Comparison of ENCODE assay signal across 28 cellular contexts in genomic region chr17:71380535-71380934, GRCh38.
"Had no signal": no experiment of that assay in that cellular context is flagged by ENCODE, and none has a peak within 500 bp of the region (broad histone marks: within the 10 kb centered on the region; RNA-seq: fewer than 3 reads in every experiment).

No MANE protein-coding gene starts in this region.

- H3K27me3 Mint-ChIP-seq: memory B cell; naive thymus-derived CD4-positive, alpha-beta T cell; stimulated activated naive CD8-positive, alpha-beta T cell treated with anti-CD3 and anti-CD28 coated beads, Interleukin-15, amount 100 ng/mL, for 72 hours had no signal

- ATAC-seq: heart right ventricle; left ventricle myocardium superior; lower lobe of right lung; naive thymus-derived CD4-positive, alpha-beta T cell; right lobe of liver; stimulated activated naive CD8-positive, alpha-beta T cell treated with anti-CD3 and anti-CD28 coated beads, Interleukin-15, amount 100 ng/mL, for 72 hours; upper lobe of right lung had no signal

- H3K4me3 ChIP-seq: coronary artery, esophagus muscularis mucosa, heart right ventricle, lower lobe of right lung, neural progenitor cell, right lobe of liver, suprapubic skin, transverse colon, upper lobe of right lung, uterus had no signal

- H3K9me3 Mint-ChIP-seq: nephron, neural progenitor cell had no signal

- H3K27me3 ChIP-seq: esophagus muscularis mucosa, heart right ventricle, neural progenitor cell, right lobe of liver, suprapubic skin, transverse colon, upper lobe of right lung, uterus had no signal

- H3K27ac Mint-ChIP-seq: memory B cell; naive thymus-derived CD4-positive, alpha-beta T cell; nephron; neural progenitor cell; progenitor cell of endocrine pancreas; stimulated activated naive CD8-positive, alpha-beta T cell treated with anti-CD3 and anti-CD28 coated beads, Interleukin-15, amount 100 ng/mL, for 72 hours had no signal

- H3K36me3 ChIP-seq: esophagus muscularis mucosa, heart right ventricle, lower lobe of right lung, neural progenitor cell, right lobe of liver, suprapubic skin, transverse colon, upper lobe of right lung, uterus had no signal

- H2AFZ ChIP-seq: neural progenitor cell, parathyroid adenoma had no signal

- H3K9me3 ChIP-seq: esophagus muscularis mucosa, heart right ventricle, lower lobe of right lung, right lobe of liver, suprapubic skin, transverse colon, upper lobe of right lung, uterus had no signal

- H3K36me3 Mint-ChIP-seq: memory B cell; naive thymus-derived CD4-positive, alpha-beta T cell; neural progenitor cell had no signal

- H3K4me3 Mint-ChIP-seq: memory B cell; naive thymus-derived CD4-positive, alpha-beta T cell; nephron; neural progenitor cell; stimulated activated naive CD8-positive, alpha-beta T cell treated with anti-CD3 and anti-CD28 coated beads, Interleukin-15, amount 100 ng/mL, for 72 hours had no signal

- H3K4me2 ChIP-seq: neural progenitor cell had no signal

- DNase-seq: dermis blood vessel endothelial cell; effector memory CD4-positive, alpha-beta T cell; foreskin melanocyte; glutamatergic neuron; heart right ventricle; left ventricle myocardium superior; lower lobe of right lung; midbrain; naive thymus-derived CD4-positive, alpha-beta T cell; right lobe of liver; small intestine; stimulated activated CD4-positive, alpha-beta T cell treated with anti-CD3 and anti-CD28 coated beads, Interleukin-12 subunit alpha, Interleukin-12 subunit beta, amount 100 ng/mL, for 4 hours; stimulated activated CD4-positive, alpha-beta T cell treated with anti-CD3 and anti-CD28 coated beads, Interleukin-1b, Interleukin-23, amount 100 ng/mL, for 48 hours; stimulated activated CD4-positive, alpha-beta T cell treated with anti-CD3 and anti-CD28 coated beads, Interleukin-4, amount 100 ng/mL, for 1 hour; stimulated activated CD8-positive, alpha-beta memory T cell treated with anti-CD3 and anti-CD28 coated beads, Interleukin-4, amount 100 ng/mL, for 48 hours; stimulated activated naive CD4-positive, alpha-beta T cell; stimulated activated naive CD8-positive, alpha-beta T cell treated with anti-CD3 and anti-CD28 coated beads, Interleukin-15, amount 100 ng/mL, for 72 hours; transverse colon; upper lobe of right lung; uterus had no signal

- H3K9ac ChIP-seq: neural progenitor cell, parathyroid adenoma had no signal

- H3K27ac ChIP-seq: coronary artery, esophagus muscularis mucosa, heart right ventricle, lower lobe of right lung, neural progenitor cell, parathyroid adenoma, right lobe of liver, suprapubic skin, transverse colon, upper lobe of right lung, uterus had no signal

- H3K4me1 Mint-ChIP-seq: memory B cell; naive thymus-derived CD4-positive, alpha-beta T cell; neural progenitor cell; stimulated activated naive CD8-positive, alpha-beta T cell treated with anti-CD3 and anti-CD28 coated beads, Interleukin-15, amount 100 ng/mL, for 72 hours had no signal

- H3K4me1 ChIP-seq: esophagus muscularis mucosa, heart right ventricle, lower lobe of right lung, neural progenitor cell, parathyroid adenoma, right lobe of liver, suprapubic skin, transverse colon, upper lobe of right lung, uterus had no signal
